ENCODE assay signal across 8 cellular contexts in genomic region chr15:78938608-78939488, GRCh38. TPM values are rescaled to one million over a fixed set of nuclear protein-coding genes. Genes with fewer than 3 reads are reported as not detected.
DNase-seq lines count a peak whose midpoint lies in the region; ATAC-seq and TF ChIP-seq lines count a peak whose summit lies in the region.

No MANE protein-coding gene starts in this region.

- H3K4me3 ChIP-seq in DOHH2 (ENCODE audit: low read length) (peak overlapping the region; percentile 72), colonic mucosa (no peak overlapping the region), A673 (ENCODE audit: low read depth, low read length, poor library complexity, severe bottlenecking) (no peak overlapping the region), uterus (no peak overlapping the region), tibial artery (no peak overlapping the region)

- TF ChIP-seq CTCF in DOHH2 (IDR thresholded peaks at IDR 0.05; ENCODE audit: low read depth, low read length, poor library complexity, severe bottlenecking), result no peak
- TF ChIP-seq CTCF in colonic mucosa (IDR thresholded peaks at IDR 0.05), result no peak
- TF ChIP-seq CTCF in A673 (conservative IDR thresholded peaks at IDR 0.05; ENCODE audit: low read depth, low read length), result no peak
- no peak for TF ChIP-seq CTCF in uterus (IDR thresholded peaks at IDR 0.05)
- no peak for TF ChIP-seq CTCF in tibial artery (IDR thresholded peaks at IDR 0.05)

- H3K27ac ChIP-seq in DOHH2 (ENCODE audit: low read depth, low read length) (peak overlapping the region; percentile 97), colonic mucosa (peak overlapping the region; percentile 41), A673 (ENCODE audit: low read depth, low read length, poor library complexity, severe bottlenecking) (no peak overlapping the region), uterus (peak overlapping the region in 1 of 2 donors; percentile 26), tibial artery (no peak overlapping the region)

- H3K9me3 ChIP-seq in DOHH2 (ENCODE audit: control insufficient read depth, insufficient read depth, low read length), result no peaks in the 10 kb centered on the region
- H3K9me3 ChIP-seq in colonic mucosa, result no peaks in the 10 kb centered on the region
- no peaks in the 10 kb centered on the region for H3K9me3 ChIP-seq in A673 (ENCODE audit: low read depth, low read length, poor library complexity, severe bottlenecking)
- no peaks in the 10 kb centered on the region for H3K9me3 ChIP-seq in uterus
- no peaks in the 10 kb centered on the region for H3K9me3 ChIP-seq in tibial artery

- H3K27me3 ChIP-seq in DOHH2 (ENCODE audit: control insufficient read depth, low read length) (no peaks in the 10 kb centered on the region), colonic mucosa (no peaks in the 10 kb centered on the region), A673 (replicated peaks; ENCODE audit: insufficient read depth, low read depth, low read length, poor library complexity) (no peaks in the 10 kb centered on the region), uterus (no peaks in the 10 kb centered on the region), tibial artery (no peaks in the 10 kb centered on the region)

- H3K9me2 ChIP-seq in DOHH2 (replicated peaks; ENCODE audit: control insufficient read depth, low read length), result no peaks in the 10 kb centered on the region

- DNase-seq in colonic mucosa (no peak), A673 (ENCODE audit: low spot score) (no peak), NCI-H748 (lab: John Stamatoyannopoulos, UW; ENCODE audit: unreplicated experiment) (no peak), uterus (no peak), tibial artery (no peak)

- POLR2A ChIA-PET in A673 (lab: Charles Lee; ENCODE audit: low non-redundant PET), result no interaction called here

- intact Hi-C loops in colonic mucosa (cut with DNase I) (no loop called here), A673 (cut with micrococcal nuclease; ENCODE audit: unreplicated experiment) (no loop called here), uterus (cut with DNase I; ENCODE audit: low total_unique reads) (no loop called here), tibial artery (cut with DNase I; ENCODE audit: low total_unique reads) (no loop called here)

- H3F3A ChIP-seq in DOHH2 (ENCODE audit: control insufficient read depth, insufficient read depth), result peaks cover 39% of the 10 kb centered on the region

- peaks cover 62% of the 10 kb centered on the region for H3K79me2 ChIP-seq in DOHH2 (ENCODE audit: control insufficient read depth, low read length)

- CTCF ChIA-PET in A673 (lab: Charles Lee), result no interaction called here

- H3K4me2 ChIP-seq in DOHH2 (ENCODE audit: low read length), result peak overlapping the region; percentile 86

- H3K4me1 ChIP-seq in DOHH2 (ENCODE audit: control insufficient read depth, low read length), result peaks cover 48% of the 10 kb centered on the region
- no peaks in the 10 kb centered on the region for H3K4me1 ChIP-seq in colonic mucosa
- no peaks in the 10 kb centered on the region for H3K4me1 ChIP-seq in A673 (ENCODE audit: insufficient read depth, low read length, poor library complexity, severe bottlenecking)
- H3K4me1 ChIP-seq in uterus, result no peaks in the 10 kb centered on the region
- peaks cover 0 to 12% (median 7%) of the 10 kb centered on the region in 4 donors for H3K4me1 ChIP-seq in tibial artery

- H4K20me1 ChIP-seq in DOHH2 (ENCODE audit: control insufficient read depth, insufficient read depth, low read depth, low read length), result peaks cover 6% of the 10 kb centered on the region; the same call in 1 of the 2 replicates

- H3K9ac ChIP-seq in colonic mucosa (ENCODE audit: low read depth in 2 of 2, low read length in 2 of 2), result no peak overlapping the region

- BruUV-seq in A673 (replicated peaks; lab: Mats Ljungman, UMichigan), result no TSS peak

- ATAC-seq in GM19372 (IDR thresholded peaks at IDR 0.05; ENCODE audit: low read depth, unreplicated experiment), result peak; percentile 53
- peak; percentile 71 for ATAC-seq in HG03378 (IDR thresholded peaks at IDR 0.05; ENCODE audit: unreplicated experiment)

- peaks cover 86% of the 10 kb centered on the region for H3K36me3 ChIP-seq in DOHH2 (ENCODE audit: control insufficient read depth, low read length)
- H3K36me3 ChIP-seq in colonic mucosa, result no peaks in the 10 kb centered on the region
- H3K36me3 ChIP-seq in A673 (ENCODE audit: insufficient read depth, low read length, poor library complexity, severe bottlenecking), result no peaks in the 10 kb centered on the region
- no peaks in the 10 kb centered on the region for H3K36me3 ChIP-seq in uterus
- H3K36me3 ChIP-seq in tibial artery, result no peaks in the 10 kb centered on the region

- TF ChIP-seq POLR2A in uterus (IDR thresholded peaks at IDR 0.05), result no peak

RNA-seq across cellular contexts. Expression of gene CTSH, which starts 6.0 kb away (rescaled TPM):
- total RNA-seq in colonic mucosa, result 10 to 100 TPM; 34.4 to 58.5 TPM
- total RNA-seq in A673 (2021), result 2.2 and 3.6 TPM in 2 replicates
- 100 to 1,000 TPM in 2 of 4 donors, 10 to 100 TPM in 2; 72.9 to 280 (median 111) TPM for total RNA-seq in uterus

Comparison
In these comparisons a context has a peak if more than half of its experiments do, and no peak if none do; other contexts are left out.
1. H3K27ac ChIP-seq: peak in DOHH2 (single experiment) and colonic mucosa (single experiment); none in A673 (single experiment) and tibial artery (0 of 2).